15 cellular contexts compared by ENCODE assay signal in the genomic region with DNA sequence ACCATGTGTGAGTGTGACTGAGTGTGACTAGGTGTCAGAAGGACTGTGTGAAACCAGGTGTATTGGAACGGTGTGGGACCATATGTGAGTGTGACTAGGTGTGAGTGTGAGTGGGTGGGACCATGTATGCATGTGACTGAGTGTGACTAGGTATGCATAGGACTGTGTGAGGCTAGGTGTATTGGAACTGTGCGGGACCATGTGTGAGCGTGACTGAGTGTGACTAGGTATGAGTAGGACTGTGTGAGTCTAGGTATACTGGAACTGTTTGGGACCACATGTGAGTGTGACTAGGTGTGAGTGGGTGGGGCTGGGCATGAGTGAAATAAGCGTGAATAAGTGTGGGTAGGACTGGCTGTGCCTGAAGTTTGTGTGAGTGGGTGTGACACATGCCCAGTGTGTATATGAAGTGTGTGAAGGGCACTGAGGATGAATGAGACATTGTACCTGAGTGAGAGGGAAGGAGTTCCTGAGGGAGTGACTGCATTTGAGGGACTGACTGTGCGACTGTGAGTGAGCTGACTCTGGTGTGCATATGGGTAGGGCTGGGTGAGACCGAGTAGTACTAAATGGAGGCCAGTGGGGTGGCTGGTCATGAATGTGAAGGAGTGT.
DNase-seq lines count a peak whose midpoint lies in the region; ATAC-seq, FAIRE-seq and TF ChIP-seq lines count a peak whose summit lies in the region.
"Had no signal": no experiment of that assay in that cellular context is flagged by ENCODE, and none has a peak within 500 bp of the region (broad histone marks: within the 10 kb centered on the region; RNA-seq: fewer than 3 reads in every experiment).

No MANE protein-coding gene starts in this region.

- ATAC-seq in K562 = no peak
- ATAC-seq in natural killer cell treated with Interleukin-12 subunit alpha and Interleukin-12 subunit beta and Interleukin-15 and Interleukin-18, amount 100 ng/mL, for 72 hours = peak; percentile 60 to 61
- peak; percentile 29 for ATAC-seq in stimulated activated memory B cell treated with anti-CD40 and anti-IgM and Interleukin-4, amounts not matched to agents 10 μg/mL and 1 μg/mL and 100 μg/mL, for 72 hours
- ATAC-seq: A549 had no signal

- no TSS peak for BruUV-seq in K562 (replicated peaks; lab: Mats Ljungman, UMichigan)

- H3K4me2 ChIP-seq in K562 (ENCODE audit: insufficient read depth, low read length) = peak overlapping the region; percentile 49; the same call in 1 of the 2 replicates
- H3K4me2 ChIP-seq: A549 had no signal

- H3K4me1 Mint-ChIP-seq in natural killer cell treated with Interleukin-12 subunit alpha and Interleukin-12 subunit beta and Interleukin-15 and Interleukin-18, amount 100 ng/mL, for 72 hours (ENCODE audit: low read depth in 2 of 2) = no peaks in the 10 kb centered on the region
- no peaks in the 10 kb centered on the region for H3K4me1 Mint-ChIP-seq in stimulated activated memory B cell treated with anti-CD40 and anti-IgM and Interleukin-4, amounts not matched to agents 10 μg/mL and 1 μg/mL and 100 μg/mL, for 72 hours

- CTCF ChIA-PET in K562 (lab: Yijun Ruan, JAX; ENCODE audit: low intra/inter-chr PET ratio) = no interaction called here

- H3K27me3 ChIP-seq in K562 (ENCODE audit: control insufficient read depth in 2 of 2, insufficient read depth in 2 of 2, low read length in 2 of 2) (no peaks in the 10 kb centered on the region; a peak in 1 of 5 replicates), prostate gland (replicated peaks; ENCODE audit: insufficient read depth) (no peaks in the 10 kb centered on the region)

- H2AFZ ChIP-seq in K562 (ENCODE audit: low read depth, low read length) = peak overlapping the region; percentile 23; the same call in 1 of the 2 replicates

- H3K4me3 ChIP-seq in K562 = no peak overlapping the region
- no peak overlapping the region for H3K4me3 ChIP-seq in coronary artery
- H3K4me3 ChIP-seq in prostate gland = no peak overlapping the region
- H3K4me3 ChIP-seq: A549 had no signal

- no peak for TF ChIP-seq RAD21 in K562 (CRISPR knock-in tag; conservative IDR thresholded peaks at IDR 0.05 in 1 of 2, IDR thresholded peaks at IDR 0.05 in 1 of 2)

- no peaks in the 10 kb centered on the region for H3K9me3 ChIP-seq in K562 (replicated peaks; ENCODE audit: control insufficient read depth, insufficient read depth, low read depth, low read length)
- no peaks in the 10 kb centered on the region for H3K9me3 ChIP-seq in prostate gland

- no peaks in the 10 kb centered on the region for H3K36me3 ChIP-seq in K562 (ENCODE audit: control insufficient read depth, insufficient read depth, low read length)
- no peaks in the 10 kb centered on the region for H3K36me3 ChIP-seq in prostate gland

- H3K36me3 Mint-ChIP-seq in natural killer cell treated with Interleukin-12 subunit alpha and Interleukin-12 subunit beta and Interleukin-15 and Interleukin-18, amount 100 ng/mL, for 72 hours = no peaks in the 10 kb centered on the region
- H3K36me3 Mint-ChIP-seq in stimulated activated memory B cell treated with anti-CD40 and anti-IgM and Interleukin-4, amounts not matched to agents 10 μg/mL and 1 μg/mL and 100 μg/mL, for 72 hours = no peaks in the 10 kb centered on the region

- H3K27ac ChIP-seq in K562 (ENCODE audit: extremely low read depth, low read depth, low read length) (no peak overlapping the region), coronary artery (no peak overlapping the region), prostate gland (no peak overlapping the region)
- H3K27ac ChIP-seq: A549 had no signal

- H3K4me1 ChIP-seq in K562 (replicated peaks in 1 of 2; ENCODE audit: control insufficient read depth in 2 of 2, insufficient read depth in 2 of 2, low read length in 2 of 2) (peaks cover 0 to 3% of the 10 kb centered on the region in 2 experiments; a peak in 2 of 5 replicates), prostate gland (replicated peaks) (no peaks in the 10 kb centered on the region)
- H3K4me1 ChIP-seq: A549 had no signal

- no peaks in the 10 kb centered on the region for H4K20me1 ChIP-seq in K562 (replicated peaks; ENCODE audit: control insufficient read depth, insufficient read depth, low read length)

- H3K9me3 Mint-ChIP-seq in natural killer cell treated with Interleukin-12 subunit alpha and Interleukin-12 subunit beta and Interleukin-15 and Interleukin-18, amount 100 ng/mL, for 72 hours = peaks cover 11% of the 10 kb centered on the region
- peaks cover 7% of the 10 kb centered on the region for H3K9me3 Mint-ChIP-seq in stimulated activated memory B cell treated with anti-CD40 and anti-IgM and Interleukin-4, amounts not matched to agents 10 μg/mL and 1 μg/mL and 100 μg/mL, for 72 hours

- no peak for DNase-seq in GM12891 (ENCODE audit: insufficient read length, low spot score)
- no peak for DNase-seq in K562 (ENCODE audit: extremely low read depth in 1 of 4, low spot score in 3 of 4)
- DNase-seq in natural killer cell treated with Interleukin-12 subunit alpha and Interleukin-12 subunit beta and Interleukin-15 and Interleukin-18, amount 100 ng/mL, for 72 hours (ENCODE audit: low spot score) = no peak
- no peak for DNase-seq in EL
- DNase-seq in coronary artery (ENCODE audit: low spot score) = no peak
- DNase-seq in prostate gland (ENCODE audit: low spot score) = no peak
- DNase-seq: C1 segment of cervical spinal cord, H7, NCI-H1105 treated with DMSO at 0.1 percent for 48 hours, NCI-H187, NCI-H526 treated with DMSO at 0.1 percent for 48 hours, SHP77 treated with DMSO at 0.1 percent for 48 hours had no signal

- no peaks in the 10 kb centered on the region for H3K9me1 ChIP-seq in K562 (ENCODE audit: control insufficient read depth, insufficient read depth, low read length)

- no peak overlapping the region for H3K9ac ChIP-seq in K562 (ENCODE audit: insufficient read depth in 1 of 2, low read depth in 2 of 2, low read length in 2 of 2)

- peak; percentile 43 for FAIRE-seq in GM12891 (lab: Jason Lieb, UNC)
- no peak for FAIRE-seq in K562 (lab: Jason Lieb, UNC)
- FAIRE-seq: A549, RCC 7860 had no signal

- POLR2A ChIA-PET in K562 (lab: Yijun Ruan, JAX) = no interaction called here

- intact Hi-C loops in K562 (cut with micrococcal nuclease) (no loop called here), prostate gland (cut with DNase I) (no loop called here)

- in situ Hi-C loops in K562 (cut with MboI) = no loop called here

- H3K27ac Mint-ChIP-seq in natural killer cell treated with Interleukin-12 subunit alpha and Interleukin-12 subunit beta and Interleukin-15 and Interleukin-18, amount 100 ng/mL, for 72 hours = no peak overlapping the region
- no peak overlapping the region for H3K27ac Mint-ChIP-seq in stimulated activated memory B cell treated with anti-CD40 and anti-IgM and Interleukin-4, amounts not matched to agents 10 μg/mL and 1 μg/mL and 100 μg/mL, for 72 hours

- no peaks in the 10 kb centered on the region for H3K79me2 ChIP-seq in K562 (ENCODE audit: control insufficient read depth, insufficient read depth, low read length)

- TF ChIP-seq POLR2A in GM12891 (IDR thresholded peaks at IDR 0.05; ENCODE audit: low read depth, low read length) = no peak
- no peak for TF ChIP-seq POLR2A in K562 (conservative IDR thresholded peaks at IDR 0.05)
- TF ChIP-seq POLR2A in prostate gland (IDR thresholded peaks at IDR 0.05) = no peak

- H3K27me3 Mint-ChIP-seq in natural killer cell treated with Interleukin-12 subunit alpha and Interleukin-12 subunit beta and Interleukin-15 and Interleukin-18, amount 100 ng/mL, for 72 hours = peaks cover 0 to 2% of the 10 kb centered on the region in 2 donors
- H3K27me3 Mint-ChIP-seq in stimulated activated memory B cell treated with anti-CD40 and anti-IgM and Interleukin-4, amounts not matched to agents 10 μg/mL and 1 μg/mL and 100 μg/mL, for 72 hours = peaks cover 9% of the 10 kb centered on the region

- TF ChIP-seq EP300 in K562 (IDR thresholded peaks at IDR 0.05; ENCODE audit: low read length) = no peak

- no peak overlapping the region for H3K4me3 Mint-ChIP-seq in natural killer cell treated with Interleukin-12 subunit alpha and Interleukin-12 subunit beta and Interleukin-15 and Interleukin-18, amount 100 ng/mL, for 72 hours
- no peak overlapping the region for H3K4me3 Mint-ChIP-seq in stimulated activated memory B cell treated with anti-CD40 and anti-IgM and Interleukin-4, amounts not matched to agents 10 μg/mL and 1 μg/mL and 100 μg/mL, for 72 hours

- TF ChIP-seq CTCF in K562 (IDR thresholded peaks at IDR 0.05 in 2 of 3, conservative IDR thresholded peaks at IDR 0.05 in 1 of 3; ENCODE audit: insufficient read depth in 2 of 3, low read depth in 1 of 3, low read length in 3 of 3) = no peak
- TF ChIP-seq CTCF in coronary artery (IDR thresholded peaks at IDR 0.05) = no peak
- TF ChIP-seq CTCF in prostate gland (IDR thresholded peaks at IDR 0.05) = no peak

- WGBS in K562 (ENCODE audit: insufficient coverage, low coverage, missing lambda C conversion rate) = 36% methylated on average over 6 of the region's 6 CpGs
- WGBS in prostate gland = 94% methylated on average over 6 of the region's 6 CpGs

TF ChIP-seq in GM12891, 5 proteins besides CTCF, POLR2A, EP300 and RAD21:
- no peak for TF ChIP-seq TAF1 (IDR thresholded peaks at IDR 0.05; ENCODE audit: low read depth, low read length)
- TF ChIP-seq POLR2AphosphoS5 (IDR thresholded peaks at IDR 0.05; ENCODE audit: low read depth, low read length) = no peak
- no peak for TF ChIP-seq POU2F2 (IDR thresholded peaks at IDR 0.05; ENCODE audit: low read depth, low read length)
- TF ChIP-seq PAX5 (IDR thresholded peaks at IDR 0.05; ENCODE audit: insufficient read depth, low read length, severe bottlenecking) = no peak
- no peak for TF ChIP-seq SPI1 (IDR thresholded peaks at IDR 0.05; ENCODE audit: low read depth, low read length)

TF ChIP-seq in K562, 482 proteins besides CTCF, POLR2A, EP300 and RAD21 (continues in another document):
- TF ChIP-seq MTA1 (IDR thresholded peaks at IDR 0.05; ENCODE audit: borderline replicate concordance) (no peak), BDP1 (IDR thresholded peaks at IDR 0.05; ENCODE audit: insufficient read depth, insufficient read length) (no peak)
- TF ChIP-seq, protein P1, sequence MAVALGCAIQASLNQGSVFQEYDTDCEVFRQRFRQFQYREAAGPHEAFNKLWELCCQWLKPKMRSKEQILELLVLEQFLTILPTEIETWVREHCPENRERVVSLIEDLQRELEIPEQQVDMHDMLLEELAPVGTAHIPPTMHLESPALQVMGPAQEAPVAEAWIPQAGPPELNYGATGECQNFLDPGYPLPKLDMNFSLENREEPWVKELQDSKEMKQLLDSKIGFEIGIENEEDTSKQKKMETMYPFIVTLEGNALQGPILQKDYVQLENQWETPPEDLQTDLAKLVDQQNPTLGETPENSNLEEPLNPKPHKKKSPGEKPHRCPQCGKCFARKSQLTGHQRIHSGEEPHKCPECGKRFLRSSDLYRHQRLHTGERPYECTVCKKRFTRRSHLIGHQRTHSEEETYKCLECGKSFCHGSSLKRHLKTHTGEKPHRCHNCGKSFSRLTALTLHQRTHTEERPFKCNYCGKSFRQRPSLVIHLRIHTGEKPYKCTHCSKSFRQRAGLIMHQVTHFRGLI (CRISPR knock-in tag; IDR thresholded peaks at IDR 0.05) = no peak
